10 cellular contexts compared by ENCODE assay signal in the genomic region with DNA sequence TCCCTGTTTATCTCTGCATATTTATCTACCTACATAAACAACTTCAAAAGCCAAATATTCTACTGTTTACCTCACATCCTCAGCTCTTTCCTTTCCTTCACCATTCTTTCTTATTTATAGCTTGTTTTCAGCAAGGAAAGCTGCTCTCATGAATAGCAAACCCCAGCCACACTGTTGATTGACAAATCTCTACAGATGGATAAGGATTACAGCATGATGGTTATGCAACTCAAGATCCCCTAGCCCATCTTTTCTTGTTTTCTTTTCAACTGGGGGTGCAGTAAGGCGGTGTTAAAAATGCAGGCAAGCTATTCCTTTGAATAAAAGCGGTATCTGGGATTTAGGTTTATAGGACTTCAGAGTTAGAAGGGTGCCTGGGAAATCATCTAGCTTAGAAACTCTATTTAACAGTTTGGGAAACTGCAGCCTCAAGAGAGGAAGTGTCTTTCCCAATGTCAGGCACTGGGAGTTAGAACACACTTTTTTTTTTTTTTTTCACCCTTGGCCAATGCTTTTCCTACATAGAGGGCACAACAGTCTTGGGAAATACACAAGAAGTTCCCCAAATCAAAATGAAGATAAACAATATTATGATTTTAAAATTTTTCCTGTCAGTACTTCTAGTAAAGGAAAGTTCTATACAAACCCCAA. TPM values are rescaled to one million over a fixed set of nuclear protein-coding genes. Genes with fewer than 3 reads are reported as not detected.
DNase-seq lines count a peak whose midpoint lies in the region; ATAC-seq and TF ChIP-seq lines count a peak whose summit lies in the region.
"Had no signal": no experiment of that assay in that cellular context is flagged by ENCODE, and none has a peak within 500 bp of the region (broad histone marks: within the 10 kb centered on the region; RNA-seq: fewer than 3 reads in every experiment).

No MANE protein-coding gene starts in this region.

- peak overlapping the region; percentile 51 for H3K27ac ChIP-seq in cingulate gyrus (ENCODE audit: low read depth, low read length)
- peak overlapping the region; percentile 84 to 91 (median 90) for H3K27ac ChIP-seq in transverse colon

- ATAC-seq in HG03039 (IDR thresholded peaks at IDR 0.05; ENCODE audit: unreplicated experiment) = no peak
- ATAC-seq in naive thymus-derived CD8-positive, alpha-beta T cell = no peak

- in situ Hi-C loops in transverse colon (cut with MboI; ENCODE audit: low pct_ligation_motif_present in 1 of 4, low pct_unique_long_range_greater_than_20kb in 1 of 4, low sequenced_read_pairs in 3 of 4) = no loop called here

- no peaks in the 10 kb centered on the region for H3K27me3 Mint-ChIP-seq in mesothelial cell of epicardium (ENCODE audit: low read depth)
- peaks cover 20 to 42% (median 34%) of the 10 kb centered on the region in 5 donors for H3K27me3 Mint-ChIP-seq in naive thymus-derived CD8-positive, alpha-beta T cell

- no peaks in the 10 kb centered on the region for H3K36me3 ChIP-seq in transverse colon

- WGBS in transverse colon (ENCODE audit: low coverage in 1 of 2), 2 donors = 63 to 80% methylated on average over 2 of the region's 2 CpGs

- TF ChIP-seq POLR2A in transverse colon (IDR thresholded peaks at IDR 0.05) = no peak

- peak overlapping the region; percentile 98 for H3K27ac Mint-ChIP-seq in mesothelial cell of epicardium
- H3K27ac Mint-ChIP-seq in naive thymus-derived CD8-positive, alpha-beta T cell = no peak overlapping the region

- intact Hi-C loops in transverse colon (cut with DNase I; ENCODE audit: low total_unique reads) = no loop called here

- no peaks in the 10 kb centered on the region for H3K9me3 Mint-ChIP-seq in mesothelial cell of epicardium
- H3K9me3 Mint-ChIP-seq in naive thymus-derived CD8-positive, alpha-beta T cell = no peaks in the 10 kb centered on the region

- no peaks in the 10 kb centered on the region for H3K27me3 ChIP-seq in transverse colon

- peak overlapping the region; percentile 46 for H3K4me3 Mint-ChIP-seq in mesothelial cell of epicardium
- no peak overlapping the region for H3K4me3 Mint-ChIP-seq in naive thymus-derived CD8-positive, alpha-beta T cell

- TF ChIP-seq CTCF in mesothelial cell of epicardium (IDR thresholded peaks at IDR 0.05; ENCODE audit: unreplicated experiment) (no peak), transverse colon (IDR thresholded peaks at IDR 0.05) (no peak)

- TF ChIP-seq EP300 in transverse colon (IDR thresholded peaks at IDR 0.05; ENCODE audit: low read depth) = no peak

- H3K4me1 ChIP-seq in transverse colon = peaks cover 5 to 50% (median 23%) of the 10 kb centered on the region in 4 donors

- H3K4me1 Mint-ChIP-seq in mesothelial cell of epicardium = peaks cover 56% of the 10 kb centered on the region
- H3K4me1 Mint-ChIP-seq in naive thymus-derived CD8-positive, alpha-beta T cell = peaks cover 11 to 15% (median 14%) of the 10 kb centered on the region in 4 donors

- H3K9me3 ChIP-seq in transverse colon = no peaks in the 10 kb centered on the region

- peaks cover 4% of the 10 kb centered on the region for H3K36me3 Mint-ChIP-seq in mesothelial cell of epicardium
- no peaks in the 10 kb centered on the region for H3K36me3 Mint-ChIP-seq in naive thymus-derived CD8-positive, alpha-beta T cell

- H3K4me3 ChIP-seq in transverse colon = peak overlapping the region in 3 of 4 donors; percentile 38 to 52 (median 45)

- peak; percentile 13 for DNase-seq in NCI-H82 (lab: John Stamatoyannopoulos, UW)
- DNase-seq in NCI-H82 treated with DMSO at 0.1 percent for 48 hours (lab: John Stamatoyannopoulos, UW; ENCODE audit: unreplicated experiment) = no peak
- no peak for DNase-seq in mesothelial cell of epicardium (ENCODE audit: low spot score in 2 of 2, unreplicated experiment in 2 of 2)
- DNase-seq in transverse colon = no peak
- DNase-seq in NCI-H2227 (lab: John Stamatoyannopoulos, UW; ENCODE audit: unreplicated experiment) = no peak
- DNase-seq in naive thymus-derived CD8-positive, alpha-beta T cell = no peak
- DNase-seq: NCI-H1417 treated with DMSO at 0.1 percent for 48 hours, SHP77 treated with DMSO at 0.1 percent for 48 hours had no signal

- POLR2A ChIA-PET in naive thymus-derived CD8-positive, alpha-beta T cell (lab: Charles Lee) = no interaction called here

RNA-seq across cellular contexts. Expression of a gene that starts 2.7 kb away (rescaled TPM):
- total RNA-seq in mesothelial cell of epicardium (2,843 to 2,896 TPM (median 2,890 TPM) in 3 replicates), transverse colon (100 to 1,000 TPM in 1 of 4 donors, 10 to 100 TPM in 3; 47.9 to 267 (median 85.1) TPM)
- not detected for total RNA-seq in naive thymus-derived CD8-positive, alpha-beta T cell
- polyA plus RNA-seq in naive thymus-derived CD8-positive, alpha-beta T cell = not detected

Comparison
In these comparisons a context has a peak if more than half of its experiments do, and no peak if none do; other contexts are left out.
1. RNA of a gene that starts 2.7 kb away (total RNA-seq): 2,843 to 2,896 TPM in mesothelial cell of epicardium and 47.9 to 267 TPM in transverse colon; not detected in naive thymus-derived CD8-positive, alpha-beta T cell; every median in the first group is over 10 times any median in the second.